Comparison of ENCODE assay signal across 21 cellular contexts in the genomic region with DNA sequence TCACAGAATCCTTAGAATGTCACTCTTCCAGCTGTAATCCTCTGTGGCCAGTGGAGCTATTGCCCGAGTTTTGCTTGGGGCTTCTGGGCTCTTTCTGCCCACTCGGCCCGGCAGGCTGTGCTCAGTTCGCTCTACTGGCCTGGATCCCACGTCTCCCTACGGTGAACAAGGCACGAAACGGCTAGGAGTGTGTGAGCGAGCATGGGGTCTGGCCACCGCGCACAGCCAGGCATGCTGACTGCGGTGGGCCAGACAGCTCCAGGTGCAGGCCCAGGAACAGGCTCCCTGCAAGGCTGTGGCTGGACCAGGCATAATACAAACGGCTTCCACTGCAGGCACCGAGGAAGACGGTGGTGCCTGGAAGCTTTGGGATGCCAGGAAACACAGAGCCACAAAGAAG.
"Had no signal": no experiment of that assay in that cellular context is flagged by ENCODE, and none has a peak within 500 bp of the region (broad histone marks: within the 10 kb centered on the region; RNA-seq: fewer than 3 reads in every experiment).

No MANE protein-coding gene starts in this region.

- H3K79me2 ChIP-seq: hepatocyte had no signal

- H3K27me3 ChIP-seq: colonic mucosa, esophagus squamous epithelium, hepatocyte, suprapubic skin, tibial artery, upper lobe of left lung, vagina had no signal

- H3K4me3 ChIP-seq: colonic mucosa, esophagus squamous epithelium, hepatocyte, mucosa of descending colon, smooth muscle cell, suprapubic skin, tibial artery, upper lobe of left lung, vagina had no signal

- H3K27ac ChIP-seq: colonic mucosa, esophagus squamous epithelium, hepatocyte, suprapubic skin, tibial artery, upper lobe of left lung, vagina had no signal

- H2AFZ ChIP-seq: hepatocyte had no signal

- ATAC-seq: left lobe of liver; mucosa of descending colon; naive thymus-derived CD8-positive, alpha-beta T cell; right cardiac atrium; stimulated activated effector memory CD8-positive, alpha-beta T cell treated with anti-CD3 and anti-CD28 coated beads, Interleukin-12 subunit alpha, Interleukin-12 subunit beta, amount 100 ng/mL, for 72 hours; stimulated activated naive CD8-positive, alpha-beta T cell treated with anti-CD3 and anti-CD28 coated beads, Interleukin-15, Interleukin-2, amounts not matched to agents 100 U/mL and 50 U/mL, for 24 hours had no signal

- H3K4me1 Mint-ChIP-seq: naive thymus-derived CD8-positive, alpha-beta T cell; stimulated activated effector memory CD8-positive, alpha-beta T cell treated with anti-CD3 and anti-CD28 coated beads, Interleukin-12 subunit alpha, Interleukin-12 subunit beta, amount 100 ng/mL, for 72 hours had no signal

- H3K4me3 Mint-ChIP-seq: naive thymus-derived CD8-positive, alpha-beta T cell; stimulated activated effector memory CD8-positive, alpha-beta T cell treated with anti-CD3 and anti-CD28 coated beads, Interleukin-12 subunit alpha, Interleukin-12 subunit beta, amount 100 ng/mL, for 72 hours had no signal

- DNase-seq: colonic mucosa; dermis blood vessel endothelial cell; esophagus squamous epithelium; foreskin fibroblast; head of caudate nucleus; kidney glomerular epithelial cell; mucosa of descending colon; stimulated activated CD4-positive, alpha-beta T cell treated with anti-CD3 and anti-CD28 coated beads, Interleukin-4, amount 100 ng/mL, for 1 hour; stimulated activated CD8-positive, alpha-beta memory T cell treated with anti-CD3 and anti-CD28 coated beads, Interleukin-4, amount 100 ng/mL, for 48 hours; stimulated activated naive CD8-positive, alpha-beta T cell treated with anti-CD3 and anti-CD28 coated beads, Interleukin-15, Interleukin-2, amounts not matched to agents 100 U/mL and 50 U/mL, for 24 hours had no signal

- H3K4me1 ChIP-seq: colonic mucosa, esophagus squamous epithelium, suprapubic skin, tibial artery, upper lobe of left lung, vagina had no signal

- H3K27me3 Mint-ChIP-seq: naive thymus-derived CD8-positive, alpha-beta T cell; progenitor cell of endocrine pancreas had no signal

- H3K36me3 ChIP-seq: colonic mucosa, esophagus squamous epithelium, suprapubic skin, tibial artery, upper lobe of left lung, vagina had no signal

- H3K36me3 Mint-ChIP-seq: naive thymus-derived CD8-positive, alpha-beta T cell; stimulated activated effector memory CD8-positive, alpha-beta T cell treated with anti-CD3 and anti-CD28 coated beads, Interleukin-12 subunit alpha, Interleukin-12 subunit beta, amount 100 ng/mL, for 72 hours had no signal

- H3K9me3 ChIP-seq: colonic mucosa, suprapubic skin, upper lobe of left lung, vagina had no signal

- H3K27ac Mint-ChIP-seq: naive thymus-derived CD8-positive, alpha-beta T cell; progenitor cell of endocrine pancreas; stimulated activated effector memory CD8-positive, alpha-beta T cell treated with anti-CD3 and anti-CD28 coated beads, Interleukin-12 subunit alpha, Interleukin-12 subunit beta, amount 100 ng/mL, for 72 hours had no signal

- H3K4me2 ChIP-seq: hepatocyte, smooth muscle cell had no signal
